Comparison of ENCODE assay signal across 8 cellular contexts in genomic region chr22:19713650-19714319, GRCh38. TPM values are rescaled to one million over a fixed set of nuclear protein-coding genes. Genes with fewer than 3 reads are reported as not detected.
DNase-seq lines count a peak whose midpoint lies in the region; ATAC-seq and TF ChIP-seq lines count a peak whose summit lies in the region.

No MANE protein-coding gene starts in this region.

- no peaks in the 10 kb centered on the region for H3K27me3 ChIP-seq in BE2C
- H3K27me3 ChIP-seq in PC-9 (ENCODE audit: insufficient read depth, low read depth) = no peaks in the 10 kb centered on the region; the same call in 1 of the 2 replicates
- peaks cover 6 to 81% (median 43%) of the 10 kb centered on the region in 3 experiments for H3K27me3 ChIP-seq in neuronal stem cell (ENCODE audit: control insufficient read depth in 3 of 3, insufficient read depth in 3 of 3, low read depth in 1 of 3, low read length in 3 of 3)

- CTCF ChIA-PET in PC-9 (lab: Charles Lee) = no interaction called here

- no peaks in the 10 kb centered on the region for H3K9me3 ChIP-seq in BE2C
- no peaks in the 10 kb centered on the region for H3K9me3 ChIP-seq in PC-9 (ENCODE audit: insufficient read depth, low read depth)
- peaks cover 0 to 4% of the 10 kb centered on the region in 2 donors for H3K9me3 ChIP-seq in neuronal stem cell (replicated peaks in 1 of 2; ENCODE audit: control insufficient read depth in 2 of 2, insufficient read depth in 1 of 2, low read depth in 1 of 2, low read length in 2 of 2)

- BruUV-seq in PC-9 (replicated peaks; lab: Mats Ljungman, UMichigan) = no TSS peak

- peak overlapping the region; percentile 37 for H3K23ac ChIP-seq in neuronal stem cell (ENCODE audit: low read depth, low read length, poor library complexity)

- H2AFZ ChIP-seq in PC-9 (no peak overlapping the region), neuronal stem cell (ENCODE audit: low read length) (peak overlapping the region; percentile 96)

- H3K4me1 ChIP-seq in BE2C (peaks cover 13% of the 10 kb centered on the region), PC-9 (replicated peaks; ENCODE audit: insufficient read depth) (no peaks in the 10 kb centered on the region), neuronal stem cell (ENCODE audit: control insufficient read depth in 2 of 2, insufficient read depth in 1 of 2, low read depth in 1 of 2, low read length in 2 of 2) (peaks cover 8 to 12% of the 10 kb centered on the region in 2 donors)

- H3K4me3 ChIP-seq in BE2C (ENCODE audit: low read depth, low read length) = peak overlapping the region; percentile 29; the same call in 1 of the 2 replicates
- peak overlapping the region; percentile 50; the same call in 1 of the 2 replicates for H3K4me3 ChIP-seq in PC-9
- peak overlapping the region; percentile 51 to 82 for H3K4me3 ChIP-seq in neuronal stem cell (ENCODE audit: low read length in 2 of 2)

- no peaks in the 10 kb centered on the region for H3K36me3 ChIP-seq in BE2C
- no peaks in the 10 kb centered on the region for H3K36me3 ChIP-seq in PC-9 (ENCODE audit: low read depth)
- H3K36me3 ChIP-seq in neuronal stem cell (replicated peaks in 1 of 2; ENCODE audit: control insufficient read depth in 2 of 2, insufficient read depth in 2 of 2, low read length in 2 of 2) = no peaks in the 10 kb centered on the region

- intact Hi-C loops in PC-9 (cut with micrococcal nuclease; ENCODE audit: unreplicated experiment) = loop anchor here (2.0 kb wide), 1 partner anchor 81 kb away; no protein-coding TSS in a partner anchor

- H2AK5ac ChIP-seq in neuronal stem cell (ENCODE audit: low read depth, low read length) = peak overlapping the region; percentile 77

- H3K4ac ChIP-seq in neuronal stem cell (ENCODE audit: low read length) = no peak overlapping the region

- H3K9ac ChIP-seq in neuronal stem cell (ENCODE audit: low read depth, low read length, poor library complexity) = peak overlapping the region; percentile 77

- H4K8ac ChIP-seq in neuronal stem cell (ENCODE audit: low read depth, low read length) = peak overlapping the region; percentile 65

- H3K79me1 ChIP-seq in neuronal stem cell (ENCODE audit: low read depth, low read length) = peaks cover 11% of the 10 kb centered on the region

- WGBS in neuronal stem cell (ENCODE audit: extremely low coverage in 2 of 2, insufficient read length in 2 of 2, insufficient replicate concordance in 1 of 2), 2 donors = no CpG with 5 or more reads among the region's 40 CpGs

- H3K14ac ChIP-seq in neuronal stem cell (ENCODE audit: low read length) = peak overlapping the region; percentile 71

- H2BK5ac ChIP-seq in neuronal stem cell (ENCODE audit: low read length) = peak overlapping the region; percentile 46

- no peak for TF ChIP-seq CTCF in BE2C (IDR thresholded peaks at IDR 0.05; ENCODE audit: low read depth, low read length)
- no peak for TF ChIP-seq CTCF in PC-9 (conservative IDR thresholded peaks at IDR 0.05)

- H2BK15ac ChIP-seq in neuronal stem cell (ENCODE audit: low read length) = peak overlapping the region; percentile 71

- H3K79me2 ChIP-seq in PC-9 (ENCODE audit: low read depth) = no peaks in the 10 kb centered on the region

- peak overlapping the region; percentile 64 for H3K4me2 ChIP-seq in PC-9
- peak overlapping the region; percentile 86 for H3K4me2 ChIP-seq in neuronal stem cell (ENCODE audit: insufficient read depth, low read length, poor library complexity, severe bottlenecking)

- DNase-seq in BE2C (no peak), PC-9 (no peak), neuronal stem cell (ENCODE audit: low spot score) (no peak), KG1 (lab: John Stamatoyannopoulos, UW) (no peak), midbrain (lab: John Stamatoyannopoulos, UW) (no peak), AG08395 (ENCODE audit: low spot score) (no peak), germinal center (ENCODE audit: low spot score) (no peak)

- H4K91ac ChIP-seq in neuronal stem cell (ENCODE audit: low read depth, low read length, poor library complexity) = no peak overlapping the region

- H3K27ac ChIP-seq in PC-9 (no peak overlapping the region), neuronal stem cell (replicated peaks; ENCODE audit: low read length) (no peak overlapping the region)

- no peaks in the 10 kb centered on the region for H3K9me2 ChIP-seq in PC-9 (ENCODE audit: insufficient read depth)

- no peaks in the 10 kb centered on the region for H4K20me1 ChIP-seq in PC-9 (ENCODE audit: insufficient read depth)

- peak overlapping the region; percentile 54 for H2BK120ac ChIP-seq in neuronal stem cell (ENCODE audit: low read depth, low read length)

- POLR2A ChIA-PET in PC-9 (lab: Charles Lee; ENCODE audit: unreplicated experiment) = no interaction called here

- no peaks in the 10 kb centered on the region for H3F3A ChIP-seq in PC-9 (ENCODE audit: insufficient read depth, low read depth)

- peak; percentile 3 for ATAC-seq in esophagus mucosa

- peak overlapping the region; percentile 96 for H3K18ac ChIP-seq in neuronal stem cell (ENCODE audit: low read length)

- H2BK12ac ChIP-seq in neuronal stem cell (ENCODE audit: low read length) = no peak overlapping the region

RNA-seq across cellular contexts. Expression of gene SEPTIN5, which starts 0.5 kb away (rescaled TPM):
- 113 TPM for polyA plus RNA-seq in BE2C (2012; ENCODE audit: insufficient read depth, insufficient read length, low read depth)
- 2.0 and 8.1 TPM in 2 replicates for total RNA-seq in PC-9 (2021)
- 31.3 TPM for total RNA-seq in esophagus mucosa
- 23.1 TPM for polyA plus RNA-seq in neuronal stem cell (2013, experiment 1 of 2)
- 21.3 TPM for polyA plus RNA-seq in neuronal stem cell (2013, experiment 2 of 2)

RNA-seq across cellular contexts. Expression of gene GP1BB, which starts 9.6 kb away (rescaled TPM):
- 46.9 TPM for polyA plus RNA-seq in BE2C (2012; ENCODE audit: insufficient read depth, insufficient read length, low read depth)
- 0.35 and 2.0 TPM in 2 replicates for total RNA-seq in PC-9 (2021)
- total RNA-seq in esophagus mucosa = 2.0 TPM
- 2.5 TPM for polyA plus RNA-seq in neuronal stem cell (2013, experiment 1 of 2)
- polyA plus RNA-seq in neuronal stem cell (2013, experiment 2 of 2) = 2.6 TPM

RNA-seq across cellular contexts. Expression of gene TBX1, which starts 46.8 kb away (rescaled TPM):
- not detected for polyA plus RNA-seq in BE2C (2012; ENCODE audit: insufficient read depth, insufficient read length, low read depth)
- total RNA-seq in PC-9 (2021) (0.74 and 2.4 TPM in 2 replicates), esophagus mucosa (1.1 TPM)
- 0.31 TPM for polyA plus RNA-seq in neuronal stem cell (2013, experiment 1 of 2)
- polyA plus RNA-seq in neuronal stem cell (2013, experiment 2 of 2) = 0.26 TPM
